ENCODE assay signal across 21 cellular contexts in the genomic region with DNA sequence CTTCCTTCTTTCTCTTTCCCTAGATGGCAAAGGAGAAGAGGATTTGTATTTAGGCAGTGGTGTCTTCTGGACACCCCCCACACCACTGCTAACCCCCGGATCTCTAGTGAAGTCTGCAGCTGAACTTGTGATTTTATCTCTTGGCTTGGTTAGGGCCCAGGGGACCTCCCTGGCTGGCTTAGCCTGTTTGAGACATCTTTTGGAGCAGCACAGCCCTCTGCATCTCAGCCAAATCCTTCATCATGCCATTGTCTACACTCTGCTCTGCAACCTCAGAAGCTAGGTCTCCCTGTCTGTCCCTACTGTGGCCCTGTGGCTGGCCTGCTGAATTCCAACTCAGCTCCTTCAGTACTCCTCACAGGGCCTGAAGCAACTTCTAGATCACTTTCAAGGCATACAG.
DNase-seq lines count a peak whose midpoint lies in the region; ATAC-seq and TF ChIP-seq lines count a peak whose summit lies in the region.
"Had no signal": no experiment of that assay in that cellular context is flagged by ENCODE, and none has a peak within 500 bp of the region (broad histone marks: within the 10 kb centered on the region; RNA-seq: fewer than 3 reads in every experiment).

No MANE protein-coding gene starts in this region.

- WGBS in psoas muscle, 3 donors: 19 to 38% (median 27%) methylated on average over 1 of the region's 1 CpG

- H3K4me3 ChIP-seq in adipocyte (ENCODE audit: low read length) (no peak overlapping the region), fibroblast of the aortic adventitia (ENCODE audit: low read depth, low read length) (no peak overlapping the region), psoas muscle (no peak overlapping the region)
- H3K4me3 ChIP-seq: BLaER1 treated with 17β-estradiol and CSF1 and Interleukin-3, amounts not matched to agents 10 nM and 100 nM had no signal

- DNase-seq in adipocyte (ENCODE audit: low read depth): peak; percentile 34
- DNase-seq in fibroblast of the aortic adventitia (ENCODE audit: low read depth): peak; percentile 87
- DNase-seq in psoas muscle: peak; percentile 74 to 81
- DNase-seq in foreskin keratinocyte: no peak
- no peak for DNase-seq in iPS-NIHi11 (ENCODE audit: low spot score)
- DNase-seq in HK-2 (ENCODE audit: unreplicated experiment): no peak
- DNase-seq: activated CD4-positive, alpha-beta T cell treated with anti-CD3 and anti-CD28 coated beads, Interleukin-2, amount 50 U/mL, for 1 hour; activated gamma-delta T cell; GOT3; hypothalamus; Karpas-422; mesendoderm; natural killer cell; NCI-H1417; NCI-H2171; NCI-H774; OCI-M1; posterior cingulate gyrus; SIG-M5 had no signal

- no peaks in the 10 kb centered on the region for H3K27me3 ChIP-seq in adipocyte (replicated peaks; ENCODE audit: control insufficient read depth, insufficient read depth, low read length)
- H3K27me3 ChIP-seq in psoas muscle (ENCODE audit: insufficient read depth in 3 of 3, low read length in 2 of 3): no peaks in the 10 kb centered on the region
- H3K27me3 ChIP-seq in foreskin keratinocyte: no peaks in the 10 kb centered on the region
- H3K27me3 ChIP-seq: BLaER1 treated with 17β-estradiol and CSF1 and Interleukin-3, amounts not matched to agents 10 nM and 100 nM had no signal

- no peak overlapping the region for H3K27ac ChIP-seq in psoas muscle
- H3K27ac ChIP-seq in foreskin keratinocyte: no peak overlapping the region
- H3K27ac ChIP-seq: BLaER1 treated with 17β-estradiol and CSF1 and Interleukin-3, amounts not matched to agents 10 nM and 100 nM had no signal

- peak in 3 of 4 donors; percentile 34 to 54 (median 48) for ATAC-seq in psoas muscle
- ATAC-seq in foreskin keratinocyte: no peak
- ATAC-seq in HG03378 (IDR thresholded peaks at IDR 0.05; ENCODE audit: unreplicated experiment): no peak
- ATAC-seq: natural killer cell had no signal

- peaks cover 67% of the 10 kb centered on the region for H3K4me1 ChIP-seq in adipocyte (ENCODE audit: control insufficient read depth, insufficient read depth, low read length)
- no peaks in the 10 kb centered on the region for H3K4me1 ChIP-seq in psoas muscle
- H3K4me1 ChIP-seq in foreskin keratinocyte: peaks cover 35% of the 10 kb centered on the region

- TF ChIP-seq CTCF in fibroblast of the aortic adventitia (IDR thresholded peaks at IDR 0.05; ENCODE audit: insufficient read depth, low read length) (no peak), psoas muscle (IDR thresholded peaks at IDR 0.05) (no peak), foreskin keratinocyte (conservative IDR thresholded peaks at IDR 0.05) (no peak)

- intact Hi-C loops in psoas muscle (cut with DNase I): no loop called here

- no peaks in the 10 kb centered on the region for H3K9me3 ChIP-seq in adipocyte (ENCODE audit: control insufficient read depth, low read length)
- no peaks in the 10 kb centered on the region for H3K9me3 ChIP-seq in psoas muscle
- H3K9me3 ChIP-seq: BLaER1 treated with 17β-estradiol and CSF1 and Interleukin-3, amounts not matched to agents 10 nM and 100 nM had no signal

- peak overlapping the region; percentile 45 for H3K9ac ChIP-seq in adipocyte (ENCODE audit: low read length)
- H3K9ac ChIP-seq: BLaER1 treated with 17β-estradiol and CSF1 and Interleukin-3, amounts not matched to agents 10 nM and 100 nM had no signal

- no peaks in the 10 kb centered on the region for H3K36me3 ChIP-seq in adipocyte (ENCODE audit: control insufficient read depth, insufficient read depth, low read length, severe bottlenecking)
- no peaks in the 10 kb centered on the region for H3K36me3 ChIP-seq in psoas muscle (ENCODE audit: insufficient read depth in 1 of 2, low read depth in 1 of 2)
- H3K36me3 ChIP-seq: BLaER1 treated with 17β-estradiol and CSF1 and Interleukin-3, amounts not matched to agents 10 nM and 100 nM had no signal

Comparison
In these comparisons a context has a peak if more than half of its experiments do, and no peak if none do; other contexts are left out.
1. DNase-seq: peak in adipocyte (single experiment), fibroblast of the aortic adventitia (single experiment) and psoas muscle (2 of 2); none in foreskin keratinocyte (0 of 2), iPS-NIHi11 (single experiment) and HK-2 (single experiment).
2. ATAC-seq: peak in psoas muscle (3 of 4); none in foreskin keratinocyte (single experiment) and HG03378 (single experiment).